ENCODE assay signal across 8 cellular contexts in genomic region chr15:69478259-69478687, GRCh38. TPM values are rescaled to one million over a fixed set of nuclear protein-coding genes. Genes with fewer than 3 reads are reported as not detected.
DNase-seq lines count a peak whose midpoint lies in the region; ATAC-seq and TF ChIP-seq lines count a peak whose summit lies in the region.

No MANE protein-coding gene starts in this region.

- ATAC-seq in Panc1 (peak; percentile 65), HG02642 (IDR thresholded peaks at IDR 0.05; ENCODE audit: poor library complexity, unreplicated experiment) (no peak)

- H3K27me3 ChIP-seq in Karpas-422 (ENCODE audit: low read length) (peaks cover 6% of the 10 kb centered on the region; the same call in 1 of the 2 replicates), Panc1 (ENCODE audit: control insufficient read depth, insufficient read depth, low read length) (no peaks in the 10 kb centered on the region), ascending aorta (no peaks in the 10 kb centered on the region)

- no peak overlapping the region for H2AFZ ChIP-seq in Karpas-422 (ENCODE audit: low read length)

- CTCF ChIA-PET in Panc1 (lab: Charles Lee) = interaction anchor here (0.6 to 1.3 kb wide), 4 partner anchors 25 to 986 kb away, joined by 3 to 4 read pairs (median 3); no protein-coding TSS in a partner anchor

- H3K9ac ChIP-seq in Karpas-422 (ENCODE audit: low read length) = no peak overlapping the region

- H3K27ac ChIP-seq in Karpas-422 (ENCODE audit: low read length) (no peak overlapping the region), Panc1 (ENCODE audit: low read length) (no peak overlapping the region), ascending aorta (no peak overlapping the region)

- DNase-seq in DMS153 (lab: John Stamatoyannopoulos, UW) = peak; percentile 17
- peak; percentile 81 for DNase-seq in Karpas-422
- DNase-seq in Panc1 (ENCODE audit: low read depth, low spot score) = no peak
- peak in 1 of 2 donors; percentile 62 for DNase-seq in ascending aorta (ENCODE audit: low spot score in 2 of 2)
- peak; percentile 87 for DNase-seq in iPS-NIHi11 (ENCODE audit: low spot score)
- peak; percentile 50 to 51 for DNase-seq in stimulated activated CD4-positive, alpha-beta T cell treated with anti-CD3 and anti-CD28 coated beads, Interleukin-1b, Interleukin-23, amount 100 ng/mL, for 4 hours (ENCODE audit: low read depth in 2 of 2)
- no peak for DNase-seq in 8988T

- intact Hi-C loops in Panc1 (cut with micrococcal nuclease; ENCODE audit: unreplicated experiment) = loop anchor here (5.0 kb wide), 2 partner anchors 614 to 1009 kb away; no protein-coding TSS in a partner anchor
- intact Hi-C loops in ascending aorta (cut with DNase I) = loop anchor here (5.0 kb wide), 1 partner anchor 174 kb away; no protein-coding TSS in a partner anchor

- no TSS peak for BruUV-seq in Panc1 (replicated peaks; lab: Mats Ljungman, UMichigan)

- peak; percentile 96 for TF ChIP-seq CTCF in Panc1 (IDR thresholded peaks at IDR 0.05)
- TF ChIP-seq CTCF in ascending aorta (IDR thresholded peaks at IDR 0.05) = peak; percentile 56 to 84 (median 56)

- no peak overlapping the region for H3K4me3 ChIP-seq in Karpas-422 (ENCODE audit: low read length)
- H3K4me3 ChIP-seq in Panc1 (ENCODE audit: low read depth in 2 of 2, low read length in 2 of 2) = no peak overlapping the region
- H3K4me3 ChIP-seq in ascending aorta = no peak overlapping the region

- POLR2A ChIA-PET in Panc1 (lab: Charles Lee) = no interaction called here

- H3K36me3 ChIP-seq in Karpas-422 (ENCODE audit: insufficient read depth, low read length) (no peaks in the 10 kb centered on the region), Panc1 (ENCODE audit: control insufficient read depth, insufficient read depth, low read length) (no peaks in the 10 kb centered on the region), ascending aorta (no peaks in the 10 kb centered on the region)

- peaks cover 7% of the 10 kb centered on the region for H3K4me1 ChIP-seq in Karpas-422 (ENCODE audit: low read length)
- H3K4me1 ChIP-seq in Panc1 (ENCODE audit: control insufficient read depth, insufficient read depth, low read length) = peaks cover 5% of the 10 kb centered on the region; the same call in 1 of the 2 replicates
- no peaks in the 10 kb centered on the region for H3K4me1 ChIP-seq in ascending aorta

- peaks cover 10% of the 10 kb centered on the region for H3K9me3 ChIP-seq in Karpas-422 (ENCODE audit: low read length)
- no peaks in the 10 kb centered on the region for H3K9me3 ChIP-seq in Panc1 (ENCODE audit: control insufficient read depth, insufficient read depth, low read depth, low read length)
- H3K9me3 ChIP-seq in ascending aorta = peaks cover 0 to 7% of the 10 kb centered on the region in 2 donors

- no peaks in the 10 kb centered on the region for H3K9me2 ChIP-seq in Karpas-422 (replicated peaks; ENCODE audit: insufficient read depth, low read length)

- H3K4me2 ChIP-seq in Karpas-422 (ENCODE audit: low read depth, low read length, poor library complexity, severe bottlenecking) = no peak overlapping the region

- H3K79me2 ChIP-seq in Karpas-422 (ENCODE audit: low read length) = no peaks in the 10 kb centered on the region

- in situ Hi-C loops in Panc1 (cut with HindIII; ENCODE audit: low pct_unique_long_range_greater_than_20kb, low sequenced_read_pairs) = no loop called here

- no peaks in the 10 kb centered on the region for H4K20me1 ChIP-seq in Karpas-422 (ENCODE audit: insufficient read depth, low read depth, low read length)

RNA-seq across cellular contexts. Expression of gene RPLP1, which starts 25.7 kb away (rescaled TPM):
- 203 and 282 TPM in 2 replicates for total RNA-seq in Karpas-422 (2014; rRNA removed; shearing (Covaris generic); ENCODE audit: low replicate concordance)
- 2,076 TPM for total RNA-seq in Panc1 (2021; ENCODE audit: unreplicated experiment)
- polyA plus RNA-seq in Panc1 (2012; ENCODE audit: insufficient read length) = 4,841 TPM
- total RNA-seq in ascending aorta = 379 TPM

Comparison
In these comparisons a context has a peak if more than half of its experiments do, and no peak if none do; other contexts are left out.
1. DNase-seq: peak in DMS153 (single experiment), Karpas-422 (single experiment), iPS-NIHi11 (single experiment) and stimulated activated CD4-positive, alpha-beta T cell treated with anti-CD3 and anti-CD28 coated beads, Interleukin-1b, Interleukin-23, amount 100 ng/mL, for 4 hours (2 of 2); none in Panc1 (single experiment) and 8988T (single experiment).